In the genomic region with DNA sequence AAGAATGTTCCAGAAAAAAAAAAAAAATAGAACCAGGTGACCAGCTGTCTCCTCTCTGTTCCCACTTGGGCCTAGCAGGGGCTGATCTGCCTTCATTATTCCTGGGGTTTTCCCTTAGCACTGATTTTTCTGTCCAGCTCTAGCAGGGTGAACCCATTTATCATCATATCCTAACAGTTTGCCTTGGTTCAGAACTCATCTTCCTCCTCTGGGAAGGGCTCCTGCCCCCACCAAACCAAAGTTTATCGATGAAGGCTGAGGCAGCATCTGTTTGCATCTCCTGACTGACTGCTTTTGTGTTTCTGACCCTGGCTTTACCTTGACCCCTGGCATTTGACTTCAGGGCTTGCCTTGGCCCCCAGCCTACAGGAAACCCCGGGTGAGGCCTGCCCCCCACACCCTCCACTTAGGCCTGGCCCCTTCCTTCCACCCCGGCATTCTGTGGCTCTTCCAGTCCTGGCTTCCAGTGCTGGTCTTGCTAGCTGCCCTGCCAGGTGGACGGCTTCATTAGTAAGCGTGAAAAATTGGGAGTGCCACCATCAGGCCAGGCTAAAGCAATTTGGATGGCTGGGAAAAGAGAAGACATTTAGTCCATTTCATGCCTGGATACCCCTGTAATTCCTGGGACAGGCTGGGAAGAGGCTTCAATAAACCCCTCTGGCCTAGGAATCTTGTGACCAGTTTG, we compare ENCODE assay signal across 1 cellular context.
A peak's percentile ranks its signal among the peaks of the same experiment; 100 is the strongest.
TF ChIP-seq lines count a peak whose summit lies in the region.

No MANE protein-coding gene starts in this region.

TF ChIP-seq in HepG2, 621 proteins besides CTCF, POLR2A, EP300 and RAD21 (continued from another document and continues in another):
- TF ChIP-seq, protein P1, sequence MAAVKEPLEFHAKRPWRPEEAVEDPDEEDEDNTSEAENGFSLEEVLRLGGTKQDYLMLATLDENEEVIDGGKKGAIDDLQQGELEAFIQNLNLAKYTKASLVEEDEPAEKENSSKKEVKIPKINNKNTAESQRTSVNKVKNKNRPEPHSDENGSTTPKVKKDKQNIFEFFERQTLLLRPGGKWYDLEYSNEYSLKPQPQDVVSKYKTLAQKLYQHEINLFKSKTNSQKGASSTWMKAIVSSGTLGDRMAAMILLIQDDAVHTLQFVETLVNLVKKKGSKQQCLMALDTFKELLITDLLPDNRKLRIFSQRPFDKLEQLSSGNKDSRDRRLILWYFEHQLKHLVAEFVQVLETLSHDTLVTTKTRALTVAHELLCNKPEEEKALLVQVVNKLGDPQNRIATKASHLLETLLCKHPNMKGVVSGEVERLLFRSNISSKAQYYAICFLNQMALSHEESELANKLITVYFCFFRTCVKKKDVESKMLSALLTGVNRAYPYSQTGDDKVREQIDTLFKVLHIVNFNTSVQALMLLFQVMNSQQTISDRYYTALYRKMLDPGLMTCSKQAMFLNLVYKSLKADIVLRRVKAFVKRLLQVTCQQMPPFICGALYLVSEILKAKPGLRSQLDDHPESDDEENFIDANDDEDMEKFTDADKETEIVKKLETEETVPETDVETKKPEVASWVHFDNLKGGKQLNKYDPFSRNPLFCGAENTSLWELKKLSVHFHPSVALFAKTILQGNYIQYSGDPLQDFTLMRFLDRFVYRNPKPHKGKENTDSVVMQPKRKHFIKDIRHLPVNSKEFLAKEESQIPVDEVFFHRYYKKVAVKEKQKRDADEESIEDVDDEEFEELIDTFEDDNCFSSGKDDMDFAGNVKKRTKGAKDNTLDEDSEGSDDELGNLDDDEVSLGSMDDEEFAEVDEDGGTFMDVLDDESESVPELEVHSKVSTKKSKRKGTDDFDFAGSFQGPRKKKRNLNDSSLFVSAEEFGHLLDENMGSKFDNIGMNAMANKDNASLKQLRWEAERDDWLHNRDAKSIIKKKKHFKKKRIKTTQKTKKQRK (IDR thresholded peaks at IDR 0.05; ENCODE audit: low read length): no peak
- TF ChIP-seq ZSCAN20 (CRISPR knock-in tag; IDR thresholded peaks at IDR 0.05; ENCODE audit: borderline replicate concordance) (no peak), HES4 (CRISPR knock-in tag; IDR thresholded peaks at IDR 0.05; ENCODE audit: borderline replicate concordance) (0 out of 2 replicates have a peak, but pooled peaks have one; percentile 53), ZNF772 (CRISPR knock-in tag; IDR thresholded peaks at IDR 0.05) (peak; percentile 89), SKI (IDR thresholded peaks at IDR 0.05; ENCODE audit: partially characterized antibody) (peak; percentile 63), TP53 (CRISPR knock-in tag; conservative IDR thresholded peaks at IDR 0.05) (no peak), RBAK (CRISPR knock-in tag; IDR thresholded peaks at IDR 0.05) (no peak), NR2C2 (CRISPR knock-in tag; IDR thresholded peaks at IDR 0.05; ENCODE audit: borderline replicate concordance) (peak; percentile 98), ZNF263 (CRISPR knock-in tag; IDR thresholded peaks at IDR 0.05) (no peak; the same call in 1 of the 2 replicates), SAP130 (CRISPR knock-in tag; IDR thresholded peaks at IDR 0.05; ENCODE audit: low read depth) (peak; percentile 58), SOX5 (CRISPR knock-in tag; IDR thresholded peaks at IDR 0.05; ENCODE audit: borderline replicate concordance) (peak; percentile 93), MYC (CRISPR knock-in tag; IDR thresholded peaks at IDR 0.05; ENCODE audit: borderline replicate concordance) (peak; percentile 87), PAX8 (CRISPR knock-in tag; IDR thresholded peaks at IDR 0.05; ENCODE audit: borderline replicate concordance) (no peak), DR1 (CRISPR knock-in tag; IDR thresholded peaks at IDR 0.05) (0 out of 2 replicates have a peak, but pooled peaks have one; percentile 32), ZNF607 (CRISPR knock-in tag; IDR thresholded peaks at IDR 0.05; ENCODE audit: borderline replicate concordance) (no peak), ZNF619 (CRISPR knock-in tag; IDR thresholded peaks at IDR 0.05) (peak; percentile 78; the same call in 1 of the 2 replicates), ERF (CRISPR knock-in tag; IDR thresholded peaks at IDR 0.05) (peak; percentile 90), HNF4G (IDR thresholded peaks at IDR 0.05; ENCODE audit: borderline replicate concordance, low read depth, low read length) (peak; percentile 58; the same call in 1 of the 2 replicates), HNF4G (CRISPR knock-in tag; IDR thresholded peaks at IDR 0.05; ENCODE audit: borderline replicate concordance, low read depth) (peak; percentile 75; the same call in 1 of the 2 replicates), ZNF501 (CRISPR knock-in tag; IDR thresholded peaks at IDR 0.05) (peak; percentile 32; the same call in 1 of the 2 replicates), ZNF30 (CRISPR knock-in tag; IDR thresholded peaks at IDR 0.05) (no peak), ELF3 (CRISPR knock-in tag; IDR thresholded peaks at IDR 0.05) (peak; percentile 80), TBX3 (IDR thresholded peaks at IDR 0.05; ENCODE audit: borderline replicate concordance) (peak; percentile 52; the same call in 1 of the 2 replicates), ZNF709 (CRISPR knock-in tag; IDR thresholded peaks at IDR 0.05) (peak; percentile 67), NFYB (CRISPR knock-in tag; IDR thresholded peaks at IDR 0.05) (no peak; the same call in 1 of the 2 replicates), ZNF326 (CRISPR knock-in tag; IDR thresholded peaks at IDR 0.05; ENCODE audit: borderline replicate concordance) (no peak), PRPF4 (IDR thresholded peaks at IDR 0.05; ENCODE audit: low read depth, low read length, poor library complexity, severe bottlenecking) (no peak), SP140L (CRISPR knock-in tag; IDR thresholded peaks at IDR 0.05; ENCODE audit: borderline replicate concordance) (no peak), ZNF205 (CRISPR knock-in tag; IDR thresholded peaks at IDR 0.05) (peak; percentile 97)
- TF ChIP-seq, protein P2, sequence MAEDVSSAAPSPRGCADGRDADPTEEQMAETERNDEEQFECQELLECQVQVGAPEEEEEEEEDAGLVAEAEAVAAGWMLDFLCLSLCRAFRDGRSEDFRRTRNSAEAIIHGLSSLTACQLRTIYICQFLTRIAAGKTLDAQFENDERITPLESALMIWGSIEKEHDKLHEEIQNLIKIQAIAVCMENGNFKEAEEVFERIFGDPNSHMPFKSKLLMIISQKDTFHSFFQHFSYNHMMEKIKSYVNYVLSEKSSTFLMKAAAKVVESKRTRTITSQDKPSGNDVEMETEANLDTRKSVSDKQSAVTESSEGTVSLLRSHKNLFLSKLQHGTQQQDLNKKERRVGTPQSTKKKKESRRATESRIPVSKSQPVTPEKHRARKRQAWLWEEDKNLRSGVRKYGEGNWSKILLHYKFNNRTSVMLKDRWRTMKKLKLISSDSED (CRISPR knock-in tag; IDR thresholded peaks at IDR 0.05): no peak
- TF ChIP-seq, protein P3, sequence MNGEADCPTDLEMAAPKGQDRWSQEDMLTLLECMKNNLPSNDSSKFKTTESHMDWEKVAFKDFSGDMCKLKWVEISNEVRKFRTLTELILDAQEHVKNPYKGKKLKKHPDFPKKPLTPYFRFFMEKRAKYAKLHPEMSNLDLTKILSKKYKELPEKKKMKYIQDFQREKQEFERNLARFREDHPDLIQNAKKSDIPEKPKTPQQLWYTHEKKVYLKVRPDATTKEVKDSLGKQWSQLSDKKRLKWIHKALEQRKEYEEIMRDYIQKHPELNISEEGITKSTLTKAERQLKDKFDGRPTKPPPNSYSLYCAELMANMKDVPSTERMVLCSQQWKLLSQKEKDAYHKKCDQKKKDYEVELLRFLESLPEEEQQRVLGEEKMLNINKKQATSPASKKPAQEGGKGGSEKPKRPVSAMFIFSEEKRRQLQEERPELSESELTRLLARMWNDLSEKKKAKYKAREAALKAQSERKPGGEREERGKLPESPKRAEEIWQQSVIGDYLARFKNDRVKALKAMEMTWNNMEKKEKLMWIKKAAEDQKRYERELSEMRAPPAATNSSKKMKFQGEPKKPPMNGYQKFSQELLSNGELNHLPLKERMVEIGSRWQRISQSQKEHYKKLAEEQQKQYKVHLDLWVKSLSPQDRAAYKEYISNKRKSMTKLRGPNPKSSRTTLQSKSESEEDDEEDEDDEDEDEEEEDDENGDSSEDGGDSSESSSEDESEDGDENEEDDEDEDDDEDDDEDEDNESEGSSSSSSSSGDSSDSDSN (CRISPR knock-in tag; IDR thresholded peaks at IDR 0.05): peak; percentile 84
- TF ChIP-seq, protein P4, sequence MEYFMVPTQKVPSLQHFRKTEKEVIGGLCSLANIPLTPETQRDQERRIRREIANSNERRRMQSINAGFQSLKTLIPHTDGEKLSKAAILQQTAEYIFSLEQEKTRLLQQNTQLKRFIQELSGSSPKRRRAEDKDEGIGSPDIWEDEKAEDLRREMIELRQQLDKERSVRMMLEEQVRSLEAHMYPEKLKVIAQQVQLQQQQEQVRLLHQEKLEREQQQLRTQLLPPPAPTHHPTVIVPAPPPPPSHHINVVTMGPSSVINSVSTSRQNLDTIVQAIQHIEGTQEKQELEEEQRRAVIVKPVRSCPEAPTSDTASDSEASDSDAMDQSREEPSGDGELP (IDR thresholded peaks at IDR 0.05; ENCODE audit: borderline replicate concordance, low read depth): peak; percentile 77; the same call in 1 of the 2 replicates
- TF ChIP-seq, protein P5, sequence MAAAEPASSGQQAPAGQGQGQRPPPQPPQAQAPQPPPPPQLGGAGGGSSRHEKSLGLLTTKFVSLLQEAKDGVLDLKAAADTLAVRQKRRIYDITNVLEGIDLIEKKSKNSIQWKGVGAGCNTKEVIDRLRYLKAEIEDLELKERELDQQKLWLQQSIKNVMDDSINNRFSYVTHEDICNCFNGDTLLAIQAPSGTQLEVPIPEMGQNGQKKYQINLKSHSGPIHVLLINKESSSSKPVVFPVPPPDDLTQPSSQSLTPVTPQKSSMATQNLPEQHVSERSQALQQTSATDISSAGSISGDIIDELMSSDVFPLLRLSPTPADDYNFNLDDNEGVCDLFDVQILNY (CRISPR knock-in tag; conservative IDR thresholded peaks at IDR 0.05): no peak
- TF ChIP-seq, protein P6, sequence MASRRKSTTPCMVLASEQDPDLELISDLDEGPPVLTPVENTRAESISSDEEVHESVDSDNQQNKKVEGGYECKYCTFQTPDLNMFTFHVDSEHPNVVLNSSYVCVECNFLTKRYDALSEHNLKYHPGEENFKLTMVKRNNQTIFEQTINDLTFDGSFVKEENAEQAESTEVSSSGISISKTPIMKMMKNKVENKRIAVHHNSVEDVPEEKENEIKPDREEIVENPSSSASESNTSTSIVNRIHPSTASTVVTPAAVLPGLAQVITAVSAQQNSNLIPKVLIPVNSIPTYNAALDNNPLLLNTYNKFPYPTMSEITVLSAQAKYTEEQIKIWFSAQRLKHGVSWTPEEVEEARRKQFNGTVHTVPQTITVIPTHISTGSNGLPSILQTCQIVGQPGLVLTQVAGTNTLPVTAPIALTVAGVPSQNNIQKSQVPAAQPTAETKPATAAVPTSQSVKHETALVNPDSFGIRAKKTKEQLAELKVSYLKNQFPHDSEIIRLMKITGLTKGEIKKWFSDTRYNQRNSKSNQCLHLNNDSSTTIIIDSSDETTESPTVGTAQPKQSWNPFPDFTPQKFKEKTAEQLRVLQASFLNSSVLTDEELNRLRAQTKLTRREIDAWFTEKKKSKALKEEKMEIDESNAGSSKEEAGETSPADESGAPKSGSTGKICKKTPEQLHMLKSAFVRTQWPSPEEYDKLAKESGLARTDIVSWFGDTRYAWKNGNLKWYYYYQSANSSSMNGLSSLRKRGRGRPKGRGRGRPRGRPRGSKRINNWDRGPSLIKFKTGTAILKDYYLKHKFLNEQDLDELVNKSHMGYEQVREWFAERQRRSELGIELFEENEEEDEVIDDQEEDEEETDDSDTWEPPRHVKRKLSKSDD (CRISPR knock-in tag; IDR thresholded peaks at IDR 0.05; ENCODE audit: low read depth): peak; percentile 86
- TF ChIP-seq, protein P7, sequence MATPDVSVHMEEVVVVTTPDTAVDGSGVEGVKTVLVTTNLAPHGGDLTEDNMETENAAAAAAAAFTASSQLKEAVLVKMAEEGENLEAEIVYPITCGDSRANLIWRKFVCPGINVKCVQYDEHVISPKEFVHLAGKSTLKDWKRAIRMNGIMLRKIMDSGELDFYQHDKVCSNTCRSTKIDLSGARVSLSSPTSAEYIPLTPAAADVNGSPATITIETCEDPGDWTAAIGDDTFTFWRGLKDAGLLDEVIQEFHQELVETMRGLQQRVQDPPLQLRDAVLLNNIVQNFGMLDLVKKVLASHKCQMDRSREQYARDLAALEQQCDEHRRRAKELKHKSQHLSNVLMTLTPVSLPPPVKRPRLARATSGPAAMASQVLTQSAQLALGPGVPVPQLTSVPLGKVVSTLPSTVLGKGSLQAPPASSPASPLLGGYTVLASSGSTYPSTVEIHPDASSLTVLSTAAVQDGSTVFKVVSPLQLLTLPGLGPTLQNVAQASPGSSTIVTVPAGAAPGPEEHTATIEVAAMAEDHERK (CRISPR knock-in tag; IDR thresholded peaks at IDR 0.05; ENCODE audit: low read depth): no peak
- TF ChIP-seq, protein P8, sequence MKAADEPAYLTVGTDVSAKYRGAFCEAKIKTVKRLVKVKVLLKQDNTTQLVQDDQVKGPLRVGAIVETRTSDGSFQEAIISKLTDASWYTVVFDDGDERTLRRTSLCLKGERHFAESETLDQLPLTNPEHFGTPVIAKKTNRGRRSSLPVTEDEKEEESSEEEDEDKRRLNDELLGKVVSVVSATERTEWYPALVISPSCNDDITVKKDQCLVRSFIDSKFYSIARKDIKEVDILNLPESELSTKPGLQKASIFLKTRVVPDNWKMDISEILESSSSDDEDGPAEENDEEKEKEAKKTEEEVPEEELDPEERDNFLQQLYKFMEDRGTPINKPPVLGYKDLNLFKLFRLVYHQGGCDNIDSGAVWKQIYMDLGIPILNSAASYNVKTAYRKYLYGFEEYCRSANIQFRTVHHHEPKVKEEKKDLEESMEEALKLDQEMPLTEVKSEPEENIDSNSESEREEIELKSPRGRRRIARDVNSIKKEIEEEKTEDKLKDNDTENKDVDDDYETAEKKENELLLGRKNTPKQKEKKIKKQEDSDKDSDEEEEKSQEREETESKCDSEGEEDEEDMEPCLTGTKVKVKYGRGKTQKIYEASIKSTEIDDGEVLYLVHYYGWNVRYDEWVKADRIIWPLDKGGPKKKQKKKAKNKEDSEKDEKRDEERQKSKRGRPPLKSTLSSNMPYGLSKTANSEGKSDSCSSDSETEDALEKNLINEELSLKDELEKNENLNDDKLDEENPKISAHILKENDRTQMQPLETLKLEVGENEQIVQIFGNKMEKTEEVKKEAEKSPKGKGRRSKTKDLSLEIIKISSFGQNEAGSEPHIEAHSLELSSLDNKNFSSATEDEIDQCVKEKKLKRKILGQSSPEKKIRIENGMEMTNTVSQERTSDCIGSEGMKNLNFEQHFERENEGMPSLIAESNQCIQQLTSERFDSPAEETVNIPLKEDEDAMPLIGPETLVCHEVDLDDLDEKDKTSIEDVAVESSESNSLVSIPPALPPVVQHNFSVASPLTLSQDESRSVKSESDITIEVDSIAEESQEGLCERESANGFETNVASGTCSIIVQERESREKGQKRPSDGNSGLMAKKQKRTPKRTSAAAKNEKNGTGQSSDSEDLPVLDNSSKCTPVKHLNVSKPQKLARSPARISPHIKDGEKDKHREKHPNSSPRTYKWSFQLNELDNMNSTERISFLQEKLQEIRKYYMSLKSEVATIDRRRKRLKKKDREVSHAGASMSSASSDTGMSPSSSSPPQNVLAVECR (CRISPR knock-in tag; IDR thresholded peaks at IDR 0.05; ENCODE audit: borderline replicate concordance): peak; percentile 87; the same call in 1 of the 2 replicates
- TF ChIP-seq, protein P9, sequence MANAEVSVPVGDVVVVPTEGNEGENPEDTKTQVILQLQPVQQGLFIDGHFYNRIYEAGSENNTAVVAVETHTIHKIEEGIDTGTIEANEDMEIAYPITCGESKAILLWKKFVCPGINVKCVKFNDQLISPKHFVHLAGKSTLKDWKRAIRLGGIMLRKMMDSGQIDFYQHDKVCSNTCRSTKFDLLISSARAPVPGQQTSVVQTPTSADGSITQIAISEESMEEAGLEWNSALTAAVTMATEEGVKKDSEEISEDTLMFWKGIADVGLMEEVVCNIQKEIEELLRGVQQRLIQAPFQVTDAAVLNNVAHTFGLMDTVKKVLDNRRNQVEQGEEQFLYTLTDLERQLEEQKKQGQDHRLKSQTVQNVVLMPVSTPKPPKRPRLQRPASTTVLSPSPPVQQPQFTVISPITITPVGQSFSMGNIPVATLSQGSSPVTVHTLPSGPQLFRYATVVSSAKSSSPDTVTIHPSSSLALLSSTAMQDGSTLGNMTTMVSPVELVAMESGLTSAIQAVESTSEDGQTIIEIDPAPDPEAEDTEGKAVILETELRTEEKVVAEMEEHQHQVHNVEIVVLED (CRISPR knock-in tag; IDR thresholded peaks at IDR 0.05; ENCODE audit: borderline replicate concordance): peak; percentile 70
